Comparison of ENCODE assay signal across 2 cellular contexts in the genomic region with DNA sequence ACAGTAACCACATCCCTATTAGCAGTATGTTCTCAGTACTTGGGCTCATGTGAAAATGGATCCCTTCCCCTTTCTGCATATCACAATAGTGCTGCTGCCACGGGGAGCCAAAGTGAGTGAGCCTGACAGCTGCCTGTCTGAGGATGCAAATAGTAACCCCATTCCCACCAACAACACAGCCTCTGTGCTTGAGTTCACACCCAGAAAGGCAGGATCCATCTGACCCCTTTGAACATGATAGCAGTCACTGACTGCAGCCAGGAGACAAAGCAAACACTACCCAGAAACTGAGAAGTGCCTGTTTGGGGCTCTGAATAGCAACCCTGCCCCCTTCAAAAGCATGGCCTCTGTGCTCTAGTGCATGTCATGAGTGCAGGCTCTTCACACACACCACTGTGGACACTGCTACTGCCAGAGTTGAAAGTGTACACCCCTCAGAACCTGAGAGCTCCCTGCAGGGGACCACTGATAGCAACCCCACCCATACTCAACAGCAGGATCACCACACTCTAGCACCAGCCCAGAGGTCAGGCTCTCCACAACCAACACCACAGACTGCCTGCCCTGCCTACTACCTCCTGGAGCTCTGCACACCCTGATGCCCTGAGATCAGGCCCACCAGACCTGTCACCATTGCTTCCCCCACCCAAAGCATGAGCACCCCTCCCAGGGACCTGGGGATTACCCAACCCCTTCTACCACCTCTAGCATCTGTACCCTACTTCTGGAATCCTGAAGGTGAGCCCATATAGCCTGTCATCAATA.
TF ChIP-seq lines count a peak whose summit lies in the region.

No MANE protein-coding gene starts in this region.

TF ChIP-seq in GM23338, 12 proteins besides CTCF, POLR2A, EP300 and RAD21:
- TF ChIP-seq, protein P1, sequence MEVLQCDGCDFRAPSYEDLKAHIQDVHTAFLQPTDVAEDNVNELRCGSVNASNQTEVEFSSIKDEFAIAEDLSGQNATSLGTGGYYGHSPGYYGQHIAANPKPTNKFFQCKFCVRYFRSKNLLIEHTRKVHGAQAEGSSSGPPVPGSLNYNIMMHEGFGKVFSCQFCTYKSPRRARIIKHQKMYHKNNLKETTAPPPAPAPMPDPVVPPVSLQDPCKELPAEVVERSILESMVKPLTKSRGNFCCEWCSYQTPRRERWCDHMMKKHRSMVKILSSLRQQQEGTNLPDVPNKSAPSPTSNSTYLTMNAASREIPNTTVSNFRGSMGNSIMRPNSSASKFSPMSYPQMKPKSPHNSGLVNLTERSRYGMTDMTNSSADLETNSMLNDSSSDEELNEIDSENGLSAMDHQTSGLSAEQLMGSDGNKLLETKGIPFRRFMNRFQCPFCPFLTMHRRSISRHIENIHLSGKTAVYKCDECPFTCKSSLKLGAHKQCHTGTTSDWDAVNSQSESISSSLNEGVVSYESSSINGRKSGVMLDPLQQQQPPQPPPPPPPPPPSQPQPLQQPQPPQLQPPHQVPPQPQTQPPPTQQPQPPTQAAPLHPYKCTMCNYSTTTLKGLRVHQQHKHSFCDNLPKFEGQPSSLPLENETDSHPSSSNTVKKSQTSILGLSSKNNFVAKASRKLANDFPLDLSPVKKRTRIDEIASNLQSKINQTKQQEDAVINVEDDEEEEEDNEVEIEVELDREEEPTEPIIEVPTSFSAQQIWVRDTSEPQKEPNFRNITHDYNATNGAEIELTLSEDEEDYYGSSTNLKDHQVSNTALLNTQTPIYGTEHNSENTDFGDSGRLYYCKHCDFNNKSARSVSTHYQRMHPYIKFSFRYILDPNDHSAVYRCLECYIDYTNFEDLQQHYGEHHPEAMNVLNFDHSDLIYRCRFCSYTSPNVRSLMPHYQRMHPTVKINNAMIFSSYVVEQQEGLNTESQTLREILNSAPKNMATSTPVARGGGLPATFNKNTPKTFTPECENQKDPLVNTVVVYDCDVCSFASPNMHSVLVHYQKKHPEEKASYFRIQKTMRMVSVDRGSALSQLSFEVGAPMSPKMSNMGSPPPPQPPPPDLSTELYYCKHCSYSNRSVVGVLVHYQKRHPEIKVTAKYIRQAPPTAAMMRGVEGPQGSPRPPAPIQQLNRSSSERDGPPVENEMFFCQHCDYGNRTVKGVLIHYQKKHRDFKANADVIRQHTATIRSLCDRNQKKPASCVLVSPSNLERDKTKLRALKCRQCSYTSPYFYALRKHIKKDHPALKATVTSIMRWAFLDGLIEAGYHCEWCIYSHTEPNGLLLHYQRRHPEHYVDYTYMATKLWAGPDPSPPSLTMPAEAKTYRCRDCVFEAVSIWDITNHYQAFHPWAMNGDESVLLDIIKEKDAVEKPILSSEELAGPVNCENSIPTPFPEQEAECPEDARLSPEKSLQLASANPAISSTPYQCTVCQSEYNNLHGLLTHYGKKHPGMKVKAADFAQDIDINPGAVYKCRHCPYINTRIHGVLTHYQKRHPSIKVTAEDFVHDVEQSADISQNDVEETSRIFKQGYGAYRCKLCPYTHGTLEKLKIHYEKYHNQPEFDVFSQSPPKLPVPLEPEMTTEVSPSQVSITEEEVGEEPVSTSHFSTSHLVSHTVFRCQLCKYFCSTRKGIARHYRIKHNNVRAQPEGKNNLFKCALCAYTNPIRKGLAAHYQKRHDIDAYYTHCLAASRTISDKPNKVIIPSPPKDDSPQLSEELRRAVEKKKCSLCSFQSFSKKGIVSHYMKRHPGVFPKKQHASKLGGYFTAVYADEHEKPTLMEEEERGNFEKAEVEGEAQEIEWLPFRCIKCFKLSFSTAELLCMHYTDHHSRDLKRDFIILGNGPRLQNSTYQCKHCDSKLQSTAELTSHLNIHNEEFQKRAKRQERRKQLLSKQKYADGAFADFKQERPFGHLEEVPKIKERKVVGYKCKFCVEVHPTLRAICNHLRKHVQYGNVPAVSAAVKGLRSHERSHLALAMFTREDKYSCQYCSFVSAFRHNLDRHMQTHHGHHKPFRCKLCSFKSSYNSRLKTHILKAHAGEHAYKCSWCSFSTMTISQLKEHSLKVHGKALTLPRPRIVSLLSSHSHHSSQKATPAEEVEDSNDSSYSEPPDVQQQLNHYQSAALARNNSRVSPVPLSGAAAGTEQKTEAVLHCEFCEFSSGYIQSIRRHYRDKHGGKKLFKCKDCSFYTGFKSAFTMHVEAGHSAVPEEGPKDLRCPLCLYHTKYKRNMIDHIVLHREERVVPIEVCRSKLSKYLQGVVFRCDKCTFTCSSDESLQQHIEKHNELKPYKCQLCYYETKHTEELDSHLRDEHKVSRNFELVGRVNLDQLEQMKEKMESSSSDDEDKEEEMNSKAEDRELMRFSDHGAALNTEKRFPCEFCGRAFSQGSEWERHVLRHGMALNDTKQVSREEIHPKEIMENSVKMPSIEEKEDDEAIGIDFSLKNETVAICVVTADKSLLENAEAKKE (CRISPR knock-in tag; IDR thresholded peaks at IDR 0.05): no peak
- TF ChIP-seq POLR2AphosphoS5 (IDR thresholded peaks at IDR 0.05; ENCODE audit: low read depth) (peak; percentile 56), STAT1 (IDR thresholded peaks at IDR 0.05; ENCODE audit: unreplicated experiment) (no peak), CREB1 (CRISPR knock-in tag; IDR thresholded peaks at IDR 0.05; ENCODE audit: low read depth) (no peak), EZH2 (IDR thresholded peaks at IDR 0.05; ENCODE audit: low read depth, unreplicated experiment) (no peak), ZNF331 (CRISPR knock-in tag; IDR thresholded peaks at IDR 0.05; ENCODE audit: low read depth) (no peak)
- TF ChIP-seq, protein P2, sequence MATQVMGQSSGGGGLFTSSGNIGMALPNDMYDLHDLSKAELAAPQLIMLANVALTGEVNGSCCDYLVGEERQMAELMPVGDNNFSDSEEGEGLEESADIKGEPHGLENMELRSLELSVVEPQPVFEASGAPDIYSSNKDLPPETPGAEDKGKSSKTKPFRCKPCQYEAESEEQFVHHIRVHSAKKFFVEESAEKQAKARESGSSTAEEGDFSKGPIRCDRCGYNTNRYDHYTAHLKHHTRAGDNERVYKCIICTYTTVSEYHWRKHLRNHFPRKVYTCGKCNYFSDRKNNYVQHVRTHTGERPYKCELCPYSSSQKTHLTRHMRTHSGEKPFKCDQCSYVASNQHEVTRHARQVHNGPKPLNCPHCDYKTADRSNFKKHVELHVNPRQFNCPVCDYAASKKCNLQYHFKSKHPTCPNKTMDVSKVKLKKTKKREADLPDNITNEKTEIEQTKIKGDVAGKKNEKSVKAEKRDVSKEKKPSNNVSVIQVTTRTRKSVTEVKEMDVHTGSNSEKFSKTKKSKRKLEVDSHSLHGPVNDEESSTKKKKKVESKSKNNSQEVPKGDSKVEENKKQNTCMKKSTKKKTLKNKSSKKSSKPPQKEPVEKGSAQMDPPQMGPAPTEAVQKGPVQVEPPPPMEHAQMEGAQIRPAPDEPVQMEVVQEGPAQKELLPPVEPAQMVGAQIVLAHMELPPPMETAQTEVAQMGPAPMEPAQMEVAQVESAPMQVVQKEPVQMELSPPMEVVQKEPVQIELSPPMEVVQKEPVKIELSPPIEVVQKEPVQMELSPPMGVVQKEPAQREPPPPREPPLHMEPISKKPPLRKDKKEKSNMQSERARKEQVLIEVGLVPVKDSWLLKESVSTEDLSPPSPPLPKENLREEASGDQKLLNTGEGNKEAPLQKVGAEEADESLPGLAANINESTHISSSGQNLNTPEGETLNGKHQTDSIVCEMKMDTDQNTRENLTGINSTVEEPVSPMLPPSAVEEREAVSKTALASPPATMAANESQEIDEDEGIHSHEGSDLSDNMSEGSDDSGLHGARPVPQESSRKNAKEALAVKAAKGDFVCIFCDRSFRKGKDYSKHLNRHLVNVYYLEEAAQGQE (IDR thresholded peaks at IDR 0.05; ENCODE audit: unreplicated experiment): no peak
TF ChIP-seq in GM23338: peak in this region for 1.

TF ChIP-seq in WTC11, 78 proteins besides CTCF, POLR2A, EP300 and RAD21 (continued from another document and continues in another):
- TF ChIP-seq, protein P3, sequence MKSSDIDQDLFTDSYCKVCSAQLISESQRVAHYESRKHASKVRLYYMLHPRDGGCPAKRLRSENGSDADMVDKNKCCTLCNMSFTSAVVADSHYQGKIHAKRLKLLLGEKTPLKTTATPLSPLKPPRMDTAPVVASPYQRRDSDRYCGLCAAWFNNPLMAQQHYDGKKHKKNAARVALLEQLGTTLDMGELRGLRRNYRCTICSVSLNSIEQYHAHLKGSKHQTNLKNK (CRISPR knock-in tag; IDR thresholded peaks at IDR 0.05): peak; percentile 64; the same call in 1 of the 2 replicates
- TF ChIP-seq, protein P4, sequence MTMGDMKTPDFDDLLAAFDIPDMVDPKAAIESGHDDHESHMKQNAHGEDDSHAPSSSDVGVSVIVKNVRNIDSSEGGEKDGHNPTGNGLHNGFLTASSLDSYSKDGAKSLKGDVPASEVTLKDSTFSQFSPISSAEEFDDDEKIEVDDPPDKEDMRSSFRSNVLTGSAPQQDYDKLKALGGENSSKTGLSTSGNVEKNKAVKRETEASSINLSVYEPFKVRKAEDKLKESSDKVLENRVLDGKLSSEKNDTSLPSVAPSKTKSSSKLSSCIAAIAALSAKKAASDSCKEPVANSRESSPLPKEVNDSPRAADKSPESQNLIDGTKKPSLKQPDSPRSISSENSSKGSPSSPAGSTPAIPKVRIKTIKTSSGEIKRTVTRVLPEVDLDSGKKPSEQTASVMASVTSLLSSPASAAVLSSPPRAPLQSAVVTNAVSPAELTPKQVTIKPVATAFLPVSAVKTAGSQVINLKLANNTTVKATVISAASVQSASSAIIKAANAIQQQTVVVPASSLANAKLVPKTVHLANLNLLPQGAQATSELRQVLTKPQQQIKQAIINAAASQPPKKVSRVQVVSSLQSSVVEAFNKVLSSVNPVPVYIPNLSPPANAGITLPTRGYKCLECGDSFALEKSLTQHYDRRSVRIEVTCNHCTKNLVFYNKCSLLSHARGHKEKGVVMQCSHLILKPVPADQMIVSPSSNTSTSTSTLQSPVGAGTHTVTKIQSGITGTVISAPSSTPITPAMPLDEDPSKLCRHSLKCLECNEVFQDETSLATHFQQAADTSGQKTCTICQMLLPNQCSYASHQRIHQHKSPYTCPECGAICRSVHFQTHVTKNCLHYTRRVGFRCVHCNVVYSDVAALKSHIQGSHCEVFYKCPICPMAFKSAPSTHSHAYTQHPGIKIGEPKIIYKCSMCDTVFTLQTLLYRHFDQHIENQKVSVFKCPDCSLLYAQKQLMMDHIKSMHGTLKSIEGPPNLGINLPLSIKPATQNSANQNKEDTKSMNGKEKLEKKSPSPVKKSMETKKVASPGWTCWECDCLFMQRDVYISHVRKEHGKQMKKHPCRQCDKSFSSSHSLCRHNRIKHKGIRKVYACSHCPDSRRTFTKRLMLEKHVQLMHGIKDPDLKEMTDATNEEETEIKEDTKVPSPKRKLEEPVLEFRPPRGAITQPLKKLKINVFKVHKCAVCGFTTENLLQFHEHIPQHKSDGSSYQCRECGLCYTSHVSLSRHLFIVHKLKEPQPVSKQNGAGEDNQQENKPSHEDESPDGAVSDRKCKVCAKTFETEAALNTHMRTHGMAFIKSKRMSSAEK (CRISPR knock-in tag; IDR thresholded peaks at IDR 0.05; ENCODE audit: borderline replicate concordance): 0 out of 2 replicates have a peak, but pooled peaks have one; percentile 3
- TF ChIP-seq NFE2L1 (CRISPR knock-in tag; IDR thresholded peaks at IDR 0.05) (no peak), GRHL2 (CRISPR knock-in tag; IDR thresholded peaks at IDR 0.05; ENCODE audit: insufficient replicate concordance, severe bottlenecking) (no peak), NR1H2 (CRISPR knock-in tag; IDR thresholded peaks at IDR 0.05) (no peak), PRRX2 (CRISPR knock-in tag; IDR thresholded peaks at IDR 0.05) (peak; percentile 49; the same call in 1 of the 2 replicates)
- TF ChIP-seq, protein P5, sequence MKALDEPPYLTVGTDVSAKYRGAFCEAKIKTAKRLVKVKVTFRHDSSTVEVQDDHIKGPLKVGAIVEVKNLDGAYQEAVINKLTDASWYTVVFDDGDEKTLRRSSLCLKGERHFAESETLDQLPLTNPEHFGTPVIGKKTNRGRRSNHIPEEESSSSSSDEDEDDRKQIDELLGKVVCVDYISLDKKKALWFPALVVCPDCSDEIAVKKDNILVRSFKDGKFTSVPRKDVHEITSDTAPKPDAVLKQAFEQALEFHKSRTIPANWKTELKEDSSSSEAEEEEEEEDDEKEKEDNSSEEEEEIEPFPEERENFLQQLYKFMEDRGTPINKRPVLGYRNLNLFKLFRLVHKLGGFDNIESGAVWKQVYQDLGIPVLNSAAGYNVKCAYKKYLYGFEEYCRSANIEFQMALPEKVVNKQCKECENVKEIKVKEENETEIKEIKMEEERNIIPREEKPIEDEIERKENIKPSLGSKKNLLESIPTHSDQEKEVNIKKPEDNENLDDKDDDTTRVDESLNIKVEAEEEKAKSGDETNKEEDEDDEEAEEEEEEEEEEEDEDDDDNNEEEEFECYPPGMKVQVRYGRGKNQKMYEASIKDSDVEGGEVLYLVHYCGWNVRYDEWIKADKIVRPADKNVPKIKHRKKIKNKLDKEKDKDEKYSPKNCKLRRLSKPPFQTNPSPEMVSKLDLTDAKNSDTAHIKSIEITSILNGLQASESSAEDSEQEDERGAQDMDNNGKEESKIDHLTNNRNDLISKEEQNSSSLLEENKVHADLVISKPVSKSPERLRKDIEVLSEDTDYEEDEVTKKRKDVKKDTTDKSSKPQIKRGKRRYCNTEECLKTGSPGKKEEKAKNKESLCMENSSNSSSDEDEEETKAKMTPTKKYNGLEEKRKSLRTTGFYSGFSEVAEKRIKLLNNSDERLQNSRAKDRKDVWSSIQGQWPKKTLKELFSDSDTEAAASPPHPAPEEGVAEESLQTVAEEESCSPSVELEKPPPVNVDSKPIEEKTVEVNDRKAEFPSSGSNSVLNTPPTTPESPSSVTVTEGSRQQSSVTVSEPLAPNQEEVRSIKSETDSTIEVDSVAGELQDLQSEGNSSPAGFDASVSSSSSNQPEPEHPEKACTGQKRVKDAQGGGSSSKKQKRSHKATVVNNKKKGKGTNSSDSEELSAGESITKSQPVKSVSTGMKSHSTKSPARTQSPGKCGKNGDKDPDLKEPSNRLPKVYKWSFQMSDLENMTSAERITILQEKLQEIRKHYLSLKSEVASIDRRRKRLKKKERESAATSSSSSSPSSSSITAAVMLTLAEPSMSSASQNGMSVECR (CRISPR knock-in tag; IDR thresholded peaks at IDR 0.05; ENCODE audit: borderline replicate concordance): 0 out of 2 replicates have a peak, but pooled peaks have one; percentile 45
- TF ChIP-seq, protein P6, sequence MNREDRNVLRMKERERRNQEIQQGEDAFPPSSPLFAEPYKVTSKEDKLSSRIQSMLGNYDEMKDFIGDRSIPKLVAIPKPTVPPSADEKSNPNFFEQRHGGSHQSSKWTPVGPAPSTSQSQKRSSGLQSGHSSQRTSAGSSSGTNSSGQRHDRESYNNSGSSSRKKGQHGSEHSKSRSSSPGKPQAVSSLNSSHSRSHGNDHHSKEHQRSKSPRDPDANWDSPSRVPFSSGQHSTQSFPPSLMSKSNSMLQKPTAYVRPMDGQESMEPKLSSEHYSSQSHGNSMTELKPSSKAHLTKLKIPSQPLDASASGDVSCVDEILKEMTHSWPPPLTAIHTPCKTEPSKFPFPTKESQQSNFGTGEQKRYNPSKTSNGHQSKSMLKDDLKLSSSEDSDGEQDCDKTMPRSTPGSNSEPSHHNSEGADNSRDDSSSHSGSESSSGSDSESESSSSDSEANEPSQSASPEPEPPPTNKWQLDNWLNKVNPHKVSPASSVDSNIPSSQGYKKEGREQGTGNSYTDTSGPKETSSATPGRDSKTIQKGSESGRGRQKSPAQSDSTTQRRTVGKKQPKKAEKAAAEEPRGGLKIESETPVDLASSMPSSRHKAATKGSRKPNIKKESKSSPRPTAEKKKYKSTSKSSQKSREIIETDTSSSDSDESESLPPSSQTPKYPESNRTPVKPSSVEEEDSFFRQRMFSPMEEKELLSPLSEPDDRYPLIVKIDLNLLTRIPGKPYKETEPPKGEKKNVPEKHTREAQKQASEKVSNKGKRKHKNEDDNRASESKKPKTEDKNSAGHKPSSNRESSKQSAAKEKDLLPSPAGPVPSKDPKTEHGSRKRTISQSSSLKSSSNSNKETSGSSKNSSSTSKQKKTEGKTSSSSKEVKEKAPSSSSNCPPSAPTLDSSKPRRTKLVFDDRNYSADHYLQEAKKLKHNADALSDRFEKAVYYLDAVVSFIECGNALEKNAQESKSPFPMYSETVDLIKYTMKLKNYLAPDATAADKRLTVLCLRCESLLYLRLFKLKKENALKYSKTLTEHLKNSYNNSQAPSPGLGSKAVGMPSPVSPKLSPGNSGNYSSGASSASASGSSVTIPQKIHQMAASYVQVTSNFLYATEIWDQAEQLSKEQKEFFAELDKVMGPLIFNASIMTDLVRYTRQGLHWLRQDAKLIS (CRISPR knock-in tag; IDR thresholded peaks at IDR 0.05; ENCODE audit: borderline replicate concordance): peak; percentile 12; the same call in 1 of the 2 replicates
